ENCODE assay signal across 3 cellular contexts in the genomic region with DNA sequence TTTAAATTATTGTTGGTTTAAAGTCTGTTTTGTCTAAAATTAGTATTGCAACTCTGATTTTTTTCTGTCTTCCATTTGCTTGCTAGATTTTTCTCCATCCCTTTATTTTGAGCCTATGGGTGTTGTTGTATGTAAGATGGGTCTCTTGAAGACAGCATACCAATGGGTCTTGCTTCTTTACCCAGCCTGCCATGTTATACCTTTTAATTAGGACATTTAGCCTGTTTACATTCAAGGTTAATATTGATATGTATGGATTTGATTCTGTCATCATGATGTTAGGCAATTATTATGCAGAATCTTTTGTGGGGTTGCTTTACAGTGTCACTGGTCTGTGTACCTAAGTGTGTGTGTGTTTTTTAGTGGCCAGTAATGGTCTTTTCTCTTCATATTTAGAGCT.
"Had no signal": no experiment of that assay in that cellular context is flagged by ENCODE, and none has a peak within 500 bp of the region (broad histone marks: within the 10 kb centered on the region; RNA-seq: fewer than 3 reads in every experiment).

No MANE protein-coding gene starts in this region.

- ATAC-seq: GM12878 had no signal

- H3K4me3 ChIP-seq: GM12878 had no signal

- DNase-seq: GDM1, GF-D8 had no signal
